In the genomic region with DNA sequence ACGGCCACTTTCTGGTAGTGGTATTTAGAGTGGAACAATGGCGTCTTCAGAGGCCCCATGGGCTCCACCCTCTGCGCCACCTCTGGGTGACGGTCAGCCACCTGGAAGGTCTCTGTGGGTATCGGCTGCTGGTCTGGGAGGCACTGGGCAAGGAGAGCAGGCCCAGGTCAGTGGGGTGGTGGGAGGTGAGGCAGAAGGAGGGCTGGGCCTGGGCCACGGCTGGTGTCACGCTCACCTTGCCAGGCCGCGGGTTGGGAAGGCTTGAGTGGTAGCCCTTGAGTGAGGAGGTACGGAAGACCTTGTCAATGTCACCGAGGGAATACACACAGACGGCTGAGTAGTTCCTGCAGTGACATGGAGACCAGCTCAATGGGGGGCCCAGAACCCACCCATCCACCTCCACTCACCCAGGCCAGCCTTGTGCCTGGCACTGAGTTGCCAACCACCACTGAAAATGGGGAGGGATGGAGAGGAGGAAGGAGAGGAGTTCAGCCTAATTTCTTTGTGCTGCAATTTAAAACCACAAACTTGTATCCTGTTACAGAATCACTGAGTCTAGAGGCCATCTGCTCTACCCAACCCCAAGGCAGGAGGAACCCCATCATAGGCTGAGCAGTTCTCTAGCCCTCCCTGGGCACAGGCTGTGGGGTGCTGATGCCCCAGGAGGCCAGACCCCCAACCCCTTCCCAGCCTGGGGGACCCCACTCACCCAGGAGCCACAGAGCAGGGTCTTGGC, we compare ENCODE assay signal across 16 cellular contexts. TPM values are rescaled to one million over a fixed set of nuclear protein-coding genes. Genes with fewer than 3 reads are reported as not detected.
DNase-seq lines count a peak whose midpoint lies in the region; ATAC-seq and TF ChIP-seq lines count a peak whose summit lies in the region.
"Had no signal": no experiment of that assay in that cellular context is flagged by ENCODE, and none has a peak within 500 bp of the region (broad histone marks: within the 10 kb centered on the region; RNA-seq: fewer than 3 reads in every experiment).

No MANE protein-coding gene starts in this region.

- H2BK15ac ChIP-seq in neuronal stem cell (ENCODE audit: low read length), result no peak overlapping the region

- no peak for ATAC-seq in foreskin keratinocyte
- no peak for ATAC-seq in aorta (ENCODE audit: low FRiP score)
- ATAC-seq: left cardiac atrium, T-helper 17 cell had no signal

- H3K4me1 ChIP-seq in KMS-11 (ENCODE audit: low read depth, poor library complexity, severe bottlenecking), result peaks cover 31% of the 10 kb centered on the region
- H3K4me1 ChIP-seq in neuronal stem cell (ENCODE audit: control insufficient read depth in 2 of 2, insufficient read depth in 1 of 2, low read depth in 1 of 2, low read length in 2 of 2), result peaks cover 0 to 4% of the 10 kb centered on the region in 2 donors
- no peaks in the 10 kb centered on the region for H3K4me1 ChIP-seq in foreskin keratinocyte
- no peaks in the 10 kb centered on the region for H3K4me1 ChIP-seq in aorta (ENCODE audit: control insufficient read depth in 1 of 2, insufficient read depth in 2 of 2, low read length in 2 of 2)

- H3K9me3 ChIP-seq in neuronal stem cell (replicated peaks in 1 of 2; ENCODE audit: control insufficient read depth in 2 of 2, insufficient read depth in 1 of 2, low read depth in 1 of 2, low read length in 2 of 2) (no peaks in the 10 kb centered on the region), aorta (ENCODE audit: control insufficient read depth, low read length) (no peaks in the 10 kb centered on the region)
- H3K9me3 ChIP-seq: upper lobe of left lung had no signal

- intact Hi-C loops in aorta (cut with DNase I), result no loop called here

- H3K27me3 ChIP-seq in KMS-11 (ENCODE audit: insufficient read depth, low read depth) (no peaks in the 10 kb centered on the region), neuronal stem cell (ENCODE audit: control insufficient read depth in 3 of 3, insufficient read depth in 3 of 3, low read depth in 1 of 3, low read length in 3 of 3) (no peaks in the 10 kb centered on the region), foreskin keratinocyte (no peaks in the 10 kb centered on the region), aorta (ENCODE audit: control insufficient read depth in 1 of 2, insufficient read depth in 2 of 2, low read length in 1 of 2) (no peaks in the 10 kb centered on the region)
- H3K27me3 ChIP-seq: upper lobe of left lung had no signal

- no CpG with 5 or more reads among the region's 12 CpGs for WGBS in neuronal stem cell (ENCODE audit: extremely low coverage in 2 of 2, insufficient read length in 2 of 2, insufficient replicate concordance in 1 of 2), 2 donors
- WGBS in aorta, 2 donors, result 98 to 99% methylated on average over 12 of the region's 12 CpGs

- DNase-seq in DMS 273 (lab: John Stamatoyannopoulos, UW; ENCODE audit: unreplicated experiment) (peak; percentile 8), DMS 273 treated with DMSO at 0.1 percent for 48 hours (lab: John Stamatoyannopoulos, UW) (no peak), SKM-1 (lab: John Stamatoyannopoulos, UW; ENCODE audit: unreplicated experiment) (peak; percentile 43), neuronal stem cell (ENCODE audit: low spot score) (no peak), foreskin keratinocyte (no peak), aorta (no peak)
- DNase-seq in activated effector memory CD4-positive, alpha-beta T cell treated with anti-CD3 and anti-CD28 coated beads, Interleukin-2, amount 50 U/mL, for 16 hours, result no peak
- DNase-seq: DMS79, left cardiac atrium, NCI-H1092 treated with DMSO at 0.1 percent for 48 hours, nucleus accumbens, T-helper 17 cell had no signal

- H3K18ac ChIP-seq in neuronal stem cell (ENCODE audit: low read length), result peak overlapping the region; percentile 42

- no peak overlapping the region for H3K9ac ChIP-seq in KMS-11
- no peak overlapping the region for H3K9ac ChIP-seq in neuronal stem cell (ENCODE audit: low read depth, low read length, poor library complexity)

- H3K14ac ChIP-seq in neuronal stem cell (ENCODE audit: low read length), result no peak overlapping the region

- no peak overlapping the region for H2BK5ac ChIP-seq in neuronal stem cell (ENCODE audit: low read length)

- H2AK5ac ChIP-seq in neuronal stem cell (ENCODE audit: low read depth, low read length), result no peak overlapping the region

- H3K27ac ChIP-seq in KMS-11, result no peak overlapping the region
- no peak overlapping the region for H3K27ac ChIP-seq in neuronal stem cell (replicated peaks; ENCODE audit: low read length)
- no peak overlapping the region for H3K27ac ChIP-seq in foreskin keratinocyte
- no peak overlapping the region for H3K27ac ChIP-seq in aorta (ENCODE audit: low read depth in 1 of 2, low read length in 2 of 2)
- H3K27ac ChIP-seq: 22Rv1, C4-2B, upper lobe of left lung had no signal

- H3K36me3 ChIP-seq in KMS-11 (ENCODE audit: insufficient read depth) (no peaks in the 10 kb centered on the region), neuronal stem cell (replicated peaks in 1 of 2; ENCODE audit: control insufficient read depth in 2 of 2, insufficient read depth in 2 of 2, low read length in 2 of 2) (peaks cover 19 to 20% of the 10 kb centered on the region in 2 donors), aorta (ENCODE audit: control insufficient read depth in 1 of 2, insufficient read depth in 2 of 2, low read length in 1 of 2) (no peaks in the 10 kb centered on the region)

- H2BK120ac ChIP-seq in neuronal stem cell (ENCODE audit: low read depth, low read length), result no peak overlapping the region

- H3K4ac ChIP-seq in neuronal stem cell (ENCODE audit: low read length), result no peak overlapping the region

- no peaks in the 10 kb centered on the region for H4K20me1 ChIP-seq in KMS-11 (ENCODE audit: insufficient read depth)

- no peak overlapping the region for H3K23ac ChIP-seq in neuronal stem cell (ENCODE audit: low read depth, low read length, poor library complexity)

- H3K79me1 ChIP-seq in neuronal stem cell (ENCODE audit: low read depth, low read length), result peaks cover 2% of the 10 kb centered on the region

- H4K91ac ChIP-seq in neuronal stem cell (ENCODE audit: low read depth, low read length, poor library complexity), result no peak overlapping the region

- H3K79me2 ChIP-seq in KMS-11 (ENCODE audit: insufficient read depth, low read depth), result no peaks in the 10 kb centered on the region

- H3K4me3 ChIP-seq in KMS-11 (IDR thresholded peaks at IDR 0.05; ENCODE audit: insufficient read depth, low read depth, low read length) (no peak overlapping the region), neuronal stem cell (ENCODE audit: low read length in 2 of 2) (no peak overlapping the region), aorta (ENCODE audit: low read length in 2 of 2) (no peak overlapping the region)
- H3K4me3 ChIP-seq: upper lobe of left lung had no signal

- H4K8ac ChIP-seq in neuronal stem cell (ENCODE audit: low read depth, low read length), result no peak overlapping the region

- TF ChIP-seq CTCF in KMS-11 (conservative IDR thresholded peaks at IDR 0.05; ENCODE audit: low read depth, low read length), result no peak
- no peak for TF ChIP-seq CTCF in foreskin keratinocyte (conservative IDR thresholded peaks at IDR 0.05)

- H2BK12ac ChIP-seq in neuronal stem cell (ENCODE audit: low read length), result no peak overlapping the region

- H3K4me2 ChIP-seq in KMS-11 (peak overlapping the region; percentile 33), neuronal stem cell (ENCODE audit: insufficient read depth, low read length, poor library complexity, severe bottlenecking) (no peak overlapping the region)

- H2AFZ ChIP-seq in KMS-11 (ENCODE audit: low read depth) (no peak overlapping the region), neuronal stem cell (ENCODE audit: low read length) (no peak overlapping the region)

RNA-seq across cellular contexts. Expression of gene SEMA7A, which starts 19.0 kb away (rescaled TPM):
- polyA plus RNA-seq in neuronal stem cell (2013, experiment 1 of 2), result 10.3 TPM
- polyA plus RNA-seq in neuronal stem cell (2013, experiment 2 of 2), result 10.3 TPM
- total RNA-seq in foreskin keratinocyte (19.8 and 45.0 TPM in 2 replicates), aorta (1 to 10 TPM; 2.3 to 4.1 TPM)
- polyA plus RNA-seq in foreskin keratinocyte (14.5 and 32.3 TPM in 2 replicates), aorta (1 to 10 TPM in 1 of 2 donors, under 1 TPM in 1; 0.54 to 1.8 TPM)

RNA-seq across cellular contexts. Expression of gene UBL7, which starts 46.2 kb away (rescaled TPM):
- polyA plus RNA-seq in neuronal stem cell (2013, experiment 1 of 2), result 45.9 TPM
- 44.1 TPM for polyA plus RNA-seq in neuronal stem cell (2013, experiment 2 of 2)
- total RNA-seq in foreskin keratinocyte, result 55.1 and 59.7 TPM in 2 replicates
- 73.0 and 77.4 TPM in 2 replicates for polyA plus RNA-seq in foreskin keratinocyte
- total RNA-seq in aorta, result 10 to 100 TPM; 25.1 to 27.0 TPM
- polyA plus RNA-seq in aorta, result 10 to 100 TPM; 28.9 to 45.3 TPM

RNA-seq across cellular contexts. Expression of gene CYP11A1, which starts 47.3 kb away (rescaled TPM):
- polyA plus RNA-seq in neuronal stem cell (2013, experiment 1 of 2), result 0.77 TPM
- 0.80 TPM for polyA plus RNA-seq in neuronal stem cell (2013, experiment 2 of 2)
- not detected in 2 replicates for total RNA-seq in foreskin keratinocyte
- 0.04 TPM in 1 of 2 replicates, not detected in the other for polyA plus RNA-seq in foreskin keratinocyte
- 1 to 10 TPM; 1.3 to 1.5 TPM for total RNA-seq in aorta
- polyA plus RNA-seq in aorta, result under 1 TPM in 1 of 2 donors, not detected in 1; 0.10 TPM
- total RNA-seq: T-helper 17 cell had no signal

Comparison
In these comparisons a context has a peak if more than half of its experiments do, and no peak if none do; other contexts are left out.
1. DNase-seq: peak in DMS 273 (single experiment) and SKM-1 (single experiment); none in DMS 273 treated with DMSO at 0.1 percent for 48 hours (single experiment), neuronal stem cell (single experiment), foreskin keratinocyte (0 of 2), activated effector memory CD4-positive, alpha-beta T cell treated with anti-CD3 and anti-CD28 coated beads, Interleukin-2, amount 50 U/mL, for 16 hours (single experiment) and aorta (0 of 2).